In the genomic region with DNA sequence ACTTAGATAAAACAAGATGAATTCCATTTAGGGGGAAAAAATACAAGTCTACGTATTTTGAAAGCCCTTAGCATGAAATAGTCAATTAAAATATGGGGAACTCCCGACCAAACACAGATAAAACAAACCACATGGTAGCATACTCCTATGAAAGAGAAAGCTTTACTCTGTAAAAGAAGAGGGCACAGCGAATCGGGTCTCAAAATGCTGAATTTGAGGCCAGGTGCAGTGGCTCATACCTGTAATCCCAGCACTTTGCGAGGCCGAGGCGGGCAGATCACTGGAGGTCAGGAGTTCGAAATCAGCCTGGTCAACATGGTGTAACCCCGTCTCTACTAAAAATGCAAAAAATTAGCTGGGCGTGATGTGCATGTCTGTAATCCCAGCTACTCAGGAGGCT, we compare ENCODE assay signal across 20 cellular contexts.
DNase-seq lines count a peak whose midpoint lies in the region; ATAC-seq and TF ChIP-seq lines count a peak whose summit lies in the region.
"Had no signal": no experiment of that assay in that cellular context is flagged by ENCODE, and none has a peak within 500 bp of the region (broad histone marks: within the 10 kb centered on the region; RNA-seq: fewer than 3 reads in every experiment).

No MANE protein-coding gene starts in this region.

- peak; percentile 36 for DNase-seq in activated CD8-positive, alpha-beta T cell treated with anti-CD3 and anti-CD28 coated beads for 36 hours
- DNase-seq in activated CD8-positive, alpha-beta T cell treated with anti-CD3 and anti-CD28 coated beads, Interleukin-2, amount 10 ng/mL, durations not matched to agents 7 days and 5 days, result no peak
- no peak for DNase-seq in activated naive CD4-positive, alpha-beta T cell treated with anti-CD3 and anti-CD28 coated beads, Interleukin-2, amount 50 U/mL, for 16 hours
- no peak for DNase-seq in activated naive CD8-positive, alpha-beta T cell treated with anti-CD3 and anti-CD28 coated beads, Interleukin-2, amount 50 U/mL, for 24 hours
- DNase-seq in stimulated activated naive CD8-positive, alpha-beta T cell treated with anti-CD3 and anti-CD28 coated beads, Interleukin-15, amount 100 ng/mL, for 72 hours, result peak; percentile 5 to 21
- no peak for DNase-seq in kidney tubule cell (ENCODE audit: low spot score)
- DNase-seq: DMS53; GOT3; Kasumi-1; NCI-H1092 treated with DMSO at 0.1 percent for 48 hours; NCI-H2081; NCI-H2171 treated with DMSO at 0.1 percent for 48 hours; NCI-H748 treated with DMSO at 0.1 percent for 48 hours; NK-92 treated with Interleukin-12 subunit alpha and Interleukin-12 subunit beta, amount 100 ng/mL, for 24 hours; Peyer's patch had no signal

- POLR2A ChIA-PET in activated CD8-positive, alpha-beta T cell treated with anti-CD3 and anti-CD28 coated beads for 36 hours (lab: Charles Lee), result interaction anchor here (0.7 to 1.1 kb wide), 2 partner anchors 21 to 99 kb away, joined by 3 read pairs; no protein-coding TSS in a partner anchor
- POLR2A ChIA-PET in activated CD8-positive, alpha-beta T cell treated with anti-CD3 and anti-CD28 coated beads, Interleukin-2, amount 10 ng/mL, durations not matched to agents 7 days and 5 days (lab: Charles Lee), result interaction anchor here (1.2 kb wide), 1 partner anchor 9 kb away, joined by 3 read pairs; no protein-coding TSS in a partner anchor

- peak overlapping the region; percentile 49 for H3K27ac Mint-ChIP-seq in activated CD8-positive, alpha-beta T cell treated with anti-CD3 and anti-CD28 coated beads for 36 hours
- H3K27ac Mint-ChIP-seq in activated CD8-positive, alpha-beta T cell treated with anti-CD3 and anti-CD28 coated beads, Interleukin-2, amount 10 ng/mL, durations not matched to agents 7 days and 5 days, result no peak overlapping the region
- peak overlapping the region; percentile 59 for H3K27ac Mint-ChIP-seq in activated naive CD4-positive, alpha-beta T cell treated with anti-CD3 and anti-CD28 coated beads, Interleukin-2, amount 50 U/mL, for 24 hours
- peak overlapping the region; percentile 66 for H3K27ac Mint-ChIP-seq in activated naive CD8-positive, alpha-beta T cell treated with anti-CD3 and anti-CD28 coated beads, Interleukin-2, amount 50 U/mL, for 24 hours
- peak overlapping the region; percentile 15 to 34 for H3K27ac Mint-ChIP-seq in stimulated activated naive CD8-positive, alpha-beta T cell treated with anti-CD3 and anti-CD28 coated beads, Interleukin-15, amount 100 ng/mL, for 72 hours
- H3K27ac Mint-ChIP-seq: CD8-positive, alpha-beta memory T cell; IgD-negative memory B cell had no signal

- ATAC-seq in activated CD8-positive, alpha-beta T cell treated with anti-CD3 and anti-CD28 coated beads for 36 hours, result peak; percentile 78
- no peak for ATAC-seq in activated CD8-positive, alpha-beta T cell treated with anti-CD3 and anti-CD28 coated beads, Interleukin-2, amount 10 ng/mL, durations not matched to agents 7 days and 5 days
- peak; percentile 71 for ATAC-seq in activated naive CD8-positive, alpha-beta T cell treated with anti-CD3 and anti-CD28 coated beads, Interleukin-2, amount 50 U/mL, for 24 hours
- peak; percentile 93 for ATAC-seq in stimulated activated naive CD8-positive, alpha-beta T cell treated with anti-CD3 and anti-CD28 coated beads, Interleukin-15, amount 100 ng/mL, for 72 hours
- no peak for ATAC-seq in GM21737 (IDR thresholded peaks at IDR 0.05; ENCODE audit: unreplicated experiment)
- ATAC-seq: HCT116 had no signal

- peaks cover 14% of the 10 kb centered on the region for H3K4me1 Mint-ChIP-seq in activated CD8-positive, alpha-beta T cell treated with anti-CD3 and anti-CD28 coated beads for 36 hours (ENCODE audit: low read depth)
- peaks cover 12% of the 10 kb centered on the region for H3K4me1 Mint-ChIP-seq in activated CD8-positive, alpha-beta T cell treated with anti-CD3 and anti-CD28 coated beads, Interleukin-2, amount 10 ng/mL, durations not matched to agents 7 days and 5 days (ENCODE audit: low read depth)
- H3K4me1 Mint-ChIP-seq in activated naive CD4-positive, alpha-beta T cell treated with anti-CD3 and anti-CD28 coated beads, Interleukin-2, amount 50 U/mL, for 24 hours, result peaks cover 10% of the 10 kb centered on the region
- H3K4me1 Mint-ChIP-seq in activated naive CD8-positive, alpha-beta T cell treated with anti-CD3 and anti-CD28 coated beads, Interleukin-2, amount 50 U/mL, for 24 hours, result peaks cover 7% of the 10 kb centered on the region
- peaks cover 13% of the 10 kb centered on the region for H3K4me1 Mint-ChIP-seq in stimulated activated naive CD8-positive, alpha-beta T cell treated with anti-CD3 and anti-CD28 coated beads, Interleukin-15, amount 100 ng/mL, for 72 hours

- H3K27me3 Mint-ChIP-seq in activated CD8-positive, alpha-beta T cell treated with anti-CD3 and anti-CD28 coated beads for 36 hours, result no peaks in the 10 kb centered on the region
- peaks cover 2% of the 10 kb centered on the region for H3K27me3 Mint-ChIP-seq in activated CD8-positive, alpha-beta T cell treated with anti-CD3 and anti-CD28 coated beads, Interleukin-2, amount 10 ng/mL, durations not matched to agents 7 days and 5 days (ENCODE audit: low read depth)
- H3K27me3 Mint-ChIP-seq in activated naive CD4-positive, alpha-beta T cell treated with anti-CD3 and anti-CD28 coated beads, Interleukin-2, amount 50 U/mL, for 24 hours, result no peaks in the 10 kb centered on the region
- H3K27me3 Mint-ChIP-seq in activated naive CD8-positive, alpha-beta T cell treated with anti-CD3 and anti-CD28 coated beads, Interleukin-2, amount 50 U/mL, for 24 hours, result no peaks in the 10 kb centered on the region
- no peaks in the 10 kb centered on the region for H3K27me3 Mint-ChIP-seq in stimulated activated naive CD8-positive, alpha-beta T cell treated with anti-CD3 and anti-CD28 coated beads, Interleukin-15, amount 100 ng/mL, for 72 hours
- H3K27me3 Mint-ChIP-seq: IgD-negative memory B cell had no signal

- intact Hi-C loops in activated CD8-positive, alpha-beta T cell treated with anti-CD3 and anti-CD28 coated beads for 36 hours (cut with micrococcal nuclease), result no loop called here

- no peak for TF ChIP-seq CTCF in activated CD8-positive, alpha-beta T cell treated with anti-CD3 and anti-CD28 coated beads for 36 hours (IDR thresholded peaks at IDR 0.05)

- H3K9me3 Mint-ChIP-seq in activated CD8-positive, alpha-beta T cell treated with anti-CD3 and anti-CD28 coated beads for 36 hours, result no peaks in the 10 kb centered on the region
- no peaks in the 10 kb centered on the region for H3K9me3 Mint-ChIP-seq in activated CD8-positive, alpha-beta T cell treated with anti-CD3 and anti-CD28 coated beads, Interleukin-2, amount 10 ng/mL, durations not matched to agents 7 days and 5 days (ENCODE audit: insufficient read depth)
- no peaks in the 10 kb centered on the region for H3K9me3 Mint-ChIP-seq in activated naive CD4-positive, alpha-beta T cell treated with anti-CD3 and anti-CD28 coated beads, Interleukin-2, amount 50 U/mL, for 24 hours
- H3K9me3 Mint-ChIP-seq in activated naive CD8-positive, alpha-beta T cell treated with anti-CD3 and anti-CD28 coated beads, Interleukin-2, amount 50 U/mL, for 24 hours, result no peaks in the 10 kb centered on the region
- H3K9me3 Mint-ChIP-seq in stimulated activated naive CD8-positive, alpha-beta T cell treated with anti-CD3 and anti-CD28 coated beads, Interleukin-15, amount 100 ng/mL, for 72 hours, result no peaks in the 10 kb centered on the region
- H3K9me3 Mint-ChIP-seq: IgD-negative memory B cell had no signal

- H3K4me3 Mint-ChIP-seq in activated CD8-positive, alpha-beta T cell treated with anti-CD3 and anti-CD28 coated beads for 36 hours, result no peak overlapping the region
- no peak overlapping the region for H3K4me3 Mint-ChIP-seq in activated CD8-positive, alpha-beta T cell treated with anti-CD3 and anti-CD28 coated beads, Interleukin-2, amount 10 ng/mL, durations not matched to agents 7 days and 5 days
- peak overlapping the region; percentile 58 for H3K4me3 Mint-ChIP-seq in activated naive CD4-positive, alpha-beta T cell treated with anti-CD3 and anti-CD28 coated beads, Interleukin-2, amount 50 U/mL, for 24 hours
- no peak overlapping the region for H3K4me3 Mint-ChIP-seq in activated naive CD8-positive, alpha-beta T cell treated with anti-CD3 and anti-CD28 coated beads, Interleukin-2, amount 50 U/mL, for 24 hours
- H3K4me3 Mint-ChIP-seq in stimulated activated naive CD8-positive, alpha-beta T cell treated with anti-CD3 and anti-CD28 coated beads, Interleukin-15, amount 100 ng/mL, for 72 hours, result peak overlapping the region; percentile 56 to 62
- H3K4me3 Mint-ChIP-seq: CD8-positive, alpha-beta memory T cell; IgD-negative memory B cell had no signal

- CTCF ChIA-PET in activated CD8-positive, alpha-beta T cell treated with anti-CD3 and anti-CD28 coated beads for 36 hours (lab: Charles Lee), result no interaction called here
- CTCF ChIA-PET in activated CD8-positive, alpha-beta T cell treated with anti-CD3 and anti-CD28 coated beads, Interleukin-2, amount 10 ng/mL, durations not matched to agents 7 days and 5 days (lab: Charles Lee), result interaction anchor here (0.8 to 1.5 kb wide), 4 partner anchors 66 to 120 kb away, joined by 3 to 5 read pairs (median 4); no protein-coding TSS in a partner anchor

- no peaks in the 10 kb centered on the region for H3K36me3 Mint-ChIP-seq in activated CD8-positive, alpha-beta T cell treated with anti-CD3 and anti-CD28 coated beads for 36 hours (ENCODE audit: low read depth)
- peaks cover 14% of the 10 kb centered on the region for H3K36me3 Mint-ChIP-seq in activated CD8-positive, alpha-beta T cell treated with anti-CD3 and anti-CD28 coated beads, Interleukin-2, amount 10 ng/mL, durations not matched to agents 7 days and 5 days (ENCODE audit: low read depth)
- H3K36me3 Mint-ChIP-seq in activated naive CD4-positive, alpha-beta T cell treated with anti-CD3 and anti-CD28 coated beads, Interleukin-2, amount 50 U/mL, for 24 hours, result peaks cover 1% of the 10 kb centered on the region
- H3K36me3 Mint-ChIP-seq in activated naive CD8-positive, alpha-beta T cell treated with anti-CD3 and anti-CD28 coated beads, Interleukin-2, amount 50 U/mL, for 24 hours (ENCODE audit: low read depth), result no peaks in the 10 kb centered on the region
- H3K36me3 Mint-ChIP-seq: IgD-negative memory B cell had no signal

Comparison
In these comparisons a context has a peak if more than half of its experiments do, and no peak if none do; other contexts are left out.
1. ATAC-seq: peak in activated CD8-positive, alpha-beta T cell treated with anti-CD3 and anti-CD28 coated beads for 36 hours (single experiment), activated naive CD8-positive, alpha-beta T cell treated with anti-CD3 and anti-CD28 coated beads, Interleukin-2, amount 50 U/mL, for 24 hours (single experiment) and stimulated activated naive CD8-positive, alpha-beta T cell treated with anti-CD3 and anti-CD28 coated beads, Interleukin-15, amount 100 ng/mL, for 72 hours (single experiment); none in activated CD8-positive, alpha-beta T cell treated with anti-CD3 and anti-CD28 coated beads, Interleukin-2, amount 10 ng/mL, durations not matched to agents 7 days and 5 days (single experiment) and GM21737 (single experiment).
2. DNase-seq: peak in activated CD8-positive, alpha-beta T cell treated with anti-CD3 and anti-CD28 coated beads for 36 hours (single experiment) and stimulated activated naive CD8-positive, alpha-beta T cell treated with anti-CD3 and anti-CD28 coated beads, Interleukin-15, amount 100 ng/mL, for 72 hours (2 of 2); none in activated CD8-positive, alpha-beta T cell treated with anti-CD3 and anti-CD28 coated beads, Interleukin-2, amount 10 ng/mL, durations not matched to agents 7 days and 5 days (single experiment), activated naive CD4-positive, alpha-beta T cell treated with anti-CD3 and anti-CD28 coated beads, Interleukin-2, amount 50 U/mL, for 16 hours (single experiment), activated naive CD8-positive, alpha-beta T cell treated with anti-CD3 and anti-CD28 coated beads, Interleukin-2, amount 50 U/mL, for 24 hours (single experiment) and kidney tubule cell (single experiment).
3. H3K4me3 Mint-ChIP-seq: peak in activated naive CD4-positive, alpha-beta T cell treated with anti-CD3 and anti-CD28 coated beads, Interleukin-2, amount 50 U/mL, for 24 hours (single experiment) and stimulated activated naive CD8-positive, alpha-beta T cell treated with anti-CD3 and anti-CD28 coated beads, Interleukin-15, amount 100 ng/mL, for 72 hours (2 of 2); none in activated CD8-positive, alpha-beta T cell treated with anti-CD3 and anti-CD28 coated beads for 36 hours (single experiment), activated CD8-positive, alpha-beta T cell treated with anti-CD3 and anti-CD28 coated beads, Interleukin-2, amount 10 ng/mL, durations not matched to agents 7 days and 5 days (single experiment) and activated naive CD8-positive, alpha-beta T cell treated with anti-CD3 and anti-CD28 coated beads, Interleukin-2, amount 50 U/mL, for 24 hours (single experiment).